Comparison of ENCODE assay signal across 27 cellular contexts in genomic region chr15:82873000-82873680, GRCh38.
"Had no signal": no experiment of that assay in that cellular context is flagged by ENCODE, and none has a peak within 500 bp of the region (broad histone marks: within the 10 kb centered on the region; RNA-seq: fewer than 3 reads in every experiment).

No MANE protein-coding gene starts in this region.

- H3K4me1 ChIP-seq: prostate gland, tibial artery, upper lobe of right lung had no signal

- H3K36me3 ChIP-seq: neutrophil, ovary, prostate gland, upper lobe of right lung had no signal

- H3K27ac ChIP-seq: hepatocyte, neutrophil, ovary, prostate gland, tibial artery, upper lobe of right lung, VCaP had no signal

- H3K27ac Mint-ChIP-seq: activated CD4-positive, alpha-beta memory T cell treated with anti-CD3 and anti-CD28 coated beads, Interleukin-2, amount 10 ng/mL, durations not matched to agents 7 days and 5 days; activated CD4-positive, alpha-beta T cell treated with anti-CD3 and anti-CD28 coated beads, Interleukin-2, amount 10 ng/mL, durations not matched to agents 24 days and 14 days; activated naive CD4-positive, alpha-beta T cell treated with anti-CD3 and anti-CD28 coated beads, Interleukin-2, amount 50 U/mL, for 24 hours; activated naive CD8-positive, alpha-beta T cell treated with anti-CD3 and anti-CD28 coated beads, Interleukin-2, amount 50 U/mL, for 24 hours; activated T-helper 2 cell treated with anti-CD3 and anti-CD28 coated beads, Interferon-gamma antibody, Interleukin-2, Interleukin-4, amounts not matched to agents 10 μg/mL and 5 μg/mL and 100 μg/mL, durations not matched to agents 14 hours and 24 hours and 36 hours; mesothelial cell of epicardium; nephron progenitor cell had no signal

- H3K4me3 Mint-ChIP-seq: activated CD4-positive, alpha-beta memory T cell treated with anti-CD3 and anti-CD28 coated beads, Interleukin-2, amount 10 ng/mL, durations not matched to agents 7 days and 5 days; activated CD4-positive, alpha-beta T cell treated with anti-CD3 and anti-CD28 coated beads, Interleukin-2, amount 10 ng/mL, durations not matched to agents 24 days and 14 days; activated naive CD4-positive, alpha-beta T cell treated with anti-CD3 and anti-CD28 coated beads, Interleukin-2, amount 50 U/mL, for 24 hours; activated naive CD8-positive, alpha-beta T cell treated with anti-CD3 and anti-CD28 coated beads, Interleukin-2, amount 50 U/mL, for 24 hours; central memory CD8-positive, alpha-beta T cell; mesothelial cell of epicardium; nephron progenitor cell; stimulated activated memory B cell treated with anti-CD40 and anti-IgM and Interleukin-4, amounts not matched to agents 10 μg/mL and 1 μg/mL and 100 μg/mL, for 72 hours; stimulated activated naive CD8-positive, alpha-beta T cell treated with anti-CD3 and anti-CD28 coated beads, Interleukin-15, amount 100 ng/mL, for 72 hours had no signal

- DNase-seq: activated CD4-positive, alpha-beta memory T cell treated with anti-CD3 and anti-CD28 coated beads, Interleukin-2, amount 10 ng/mL, durations not matched to agents 7 days and 5 days; activated CD4-positive, alpha-beta T cell treated with anti-CD3 and anti-CD28 coated beads, Interleukin-2, amount 10 ng/mL, durations not matched to agents 24 days and 14 days; activated CD8-positive, alpha-beta memory T cell treated with anti-CD3 and anti-CD28 coated beads, Interleukin-2, amount 50 U/mL, for 48 hours; activated naive CD8-positive, alpha-beta T cell treated with anti-CD3 and anti-CD28 coated beads, Interleukin-2, amount 50 U/mL, for 24 hours; activated T-cell treated with anti-CD3 and anti-CD28 coated beads, Interleukin-2, amount 50 U/mL, for 48 hours; effector CD8-positive, alpha-beta T cell; naive B cell; nephron progenitor cell; ovary; retina; stimulated activated CD4-positive, alpha-beta T cell treated with anti-CD3 and anti-CD28 coated beads, Interleukin-1b, Interleukin-23, amount 100 ng/mL, for 48 hours; stimulated activated CD4-positive, alpha-beta T cell treated with anti-CD3 and anti-CD28 coated beads, Interleukin-4, amount 100 ng/mL, for 4 hours; stimulated activated CD8-positive, alpha-beta memory T cell treated with anti-CD3 and anti-CD28 coated beads, Interleukin-4, amount 100 ng/mL, for 48 hours; stimulated activated naive CD8-positive, alpha-beta T cell treated with anti-CD3 and anti-CD28 coated beads, Interleukin-15, amount 100 ng/mL, for 72 hours; T-helper 1 cell; upper lobe of right lung had no signal

- ATAC-seq: activated naive CD8-positive, alpha-beta T cell treated with anti-CD3 and anti-CD28 coated beads, Interleukin-2, amount 50 U/mL, for 24 hours; stimulated activated memory B cell treated with anti-CD40 and anti-IgM and Interleukin-4, amounts not matched to agents 10 μg/mL and 1 μg/mL and 100 μg/mL, for 72 hours; stimulated activated naive CD8-positive, alpha-beta T cell treated with anti-CD3 and anti-CD28 coated beads, Interleukin-15, amount 100 ng/mL, for 72 hours had no signal

- H3K27me3 Mint-ChIP-seq: activated naive CD4-positive, alpha-beta T cell treated with anti-CD3 and anti-CD28 coated beads, Interleukin-2, amount 50 U/mL, for 24 hours; activated naive CD8-positive, alpha-beta T cell treated with anti-CD3 and anti-CD28 coated beads, Interleukin-2, amount 50 U/mL, for 24 hours; naive B cell; stimulated activated memory B cell treated with anti-CD40 and anti-IgM and Interleukin-4, amounts not matched to agents 10 μg/mL and 1 μg/mL and 100 μg/mL, for 72 hours; stimulated activated naive CD8-positive, alpha-beta T cell treated with anti-CD3 and anti-CD28 coated beads, Interleukin-15, amount 100 ng/mL, for 72 hours had no signal

- H3K4me1 Mint-ChIP-seq: activated CD4-positive, alpha-beta memory T cell treated with anti-CD3 and anti-CD28 coated beads, Interleukin-2, amount 10 ng/mL, durations not matched to agents 7 days and 5 days; activated CD4-positive, alpha-beta T cell treated with anti-CD3 and anti-CD28 coated beads, Interleukin-2, amount 10 ng/mL, durations not matched to agents 24 days and 14 days; activated naive CD4-positive, alpha-beta T cell treated with anti-CD3 and anti-CD28 coated beads, Interleukin-2, amount 50 U/mL, for 24 hours; activated naive CD8-positive, alpha-beta T cell treated with anti-CD3 and anti-CD28 coated beads, Interleukin-2, amount 50 U/mL, for 24 hours; central memory CD8-positive, alpha-beta T cell; mesothelial cell of epicardium; nephron progenitor cell; stimulated activated naive CD8-positive, alpha-beta T cell treated with anti-CD3 and anti-CD28 coated beads, Interleukin-15, amount 100 ng/mL, for 72 hours had no signal

- H3K36me3 Mint-ChIP-seq: activated naive CD4-positive, alpha-beta T cell treated with anti-CD3 and anti-CD28 coated beads, Interleukin-2, amount 50 U/mL, for 24 hours; naive B cell had no signal

- H3K9me3 Mint-ChIP-seq: activated CD4-positive, alpha-beta memory T cell treated with anti-CD3 and anti-CD28 coated beads, Interleukin-2, amount 10 ng/mL, durations not matched to agents 7 days and 5 days; activated CD4-positive, alpha-beta T cell treated with anti-CD3 and anti-CD28 coated beads, Interleukin-2, amount 10 ng/mL, durations not matched to agents 24 days and 14 days; activated naive CD4-positive, alpha-beta T cell treated with anti-CD3 and anti-CD28 coated beads, Interleukin-2, amount 50 U/mL, for 24 hours; activated naive CD8-positive, alpha-beta T cell treated with anti-CD3 and anti-CD28 coated beads, Interleukin-2, amount 50 U/mL, for 24 hours; activated T-helper 2 cell treated with anti-CD3 and anti-CD28 coated beads, Interferon-gamma antibody, Interleukin-2, Interleukin-4, amounts not matched to agents 10 μg/mL and 5 μg/mL and 100 μg/mL, durations not matched to agents 14 hours and 24 hours and 36 hours; central memory CD8-positive, alpha-beta T cell; mesothelial cell of epicardium; nephron progenitor cell; stimulated activated memory B cell treated with anti-CD40 and anti-IgM and Interleukin-4, amounts not matched to agents 10 μg/mL and 1 μg/mL and 100 μg/mL, for 72 hours; stimulated activated naive CD8-positive, alpha-beta T cell treated with anti-CD3 and anti-CD28 coated beads, Interleukin-15, amount 100 ng/mL, for 72 hours had no signal

- H3K27me3 ChIP-seq: hepatocyte, neutrophil, ovary, tibial artery, upper lobe of right lung had no signal

- H3K9me3 ChIP-seq: neutrophil, ovary, prostate gland, tibial artery, upper lobe of right lung had no signal

- H3K4me3 ChIP-seq: hepatocyte, ovary, prostate gland, smooth muscle cell, tibial artery, upper lobe of right lung had no signal
